ENCODE assay signal across 1 cellular context in genomic region chr4:36841583-36842326, GRCh38.
TF ChIP-seq lines count a peak whose summit lies in the region.

No MANE protein-coding gene starts in this region.

TF ChIP-seq in HepG2, 621 proteins besides CTCF, POLR2A, EP300 and RAD21 (continued from another document):
- TF ChIP-seq, protein P1, sequence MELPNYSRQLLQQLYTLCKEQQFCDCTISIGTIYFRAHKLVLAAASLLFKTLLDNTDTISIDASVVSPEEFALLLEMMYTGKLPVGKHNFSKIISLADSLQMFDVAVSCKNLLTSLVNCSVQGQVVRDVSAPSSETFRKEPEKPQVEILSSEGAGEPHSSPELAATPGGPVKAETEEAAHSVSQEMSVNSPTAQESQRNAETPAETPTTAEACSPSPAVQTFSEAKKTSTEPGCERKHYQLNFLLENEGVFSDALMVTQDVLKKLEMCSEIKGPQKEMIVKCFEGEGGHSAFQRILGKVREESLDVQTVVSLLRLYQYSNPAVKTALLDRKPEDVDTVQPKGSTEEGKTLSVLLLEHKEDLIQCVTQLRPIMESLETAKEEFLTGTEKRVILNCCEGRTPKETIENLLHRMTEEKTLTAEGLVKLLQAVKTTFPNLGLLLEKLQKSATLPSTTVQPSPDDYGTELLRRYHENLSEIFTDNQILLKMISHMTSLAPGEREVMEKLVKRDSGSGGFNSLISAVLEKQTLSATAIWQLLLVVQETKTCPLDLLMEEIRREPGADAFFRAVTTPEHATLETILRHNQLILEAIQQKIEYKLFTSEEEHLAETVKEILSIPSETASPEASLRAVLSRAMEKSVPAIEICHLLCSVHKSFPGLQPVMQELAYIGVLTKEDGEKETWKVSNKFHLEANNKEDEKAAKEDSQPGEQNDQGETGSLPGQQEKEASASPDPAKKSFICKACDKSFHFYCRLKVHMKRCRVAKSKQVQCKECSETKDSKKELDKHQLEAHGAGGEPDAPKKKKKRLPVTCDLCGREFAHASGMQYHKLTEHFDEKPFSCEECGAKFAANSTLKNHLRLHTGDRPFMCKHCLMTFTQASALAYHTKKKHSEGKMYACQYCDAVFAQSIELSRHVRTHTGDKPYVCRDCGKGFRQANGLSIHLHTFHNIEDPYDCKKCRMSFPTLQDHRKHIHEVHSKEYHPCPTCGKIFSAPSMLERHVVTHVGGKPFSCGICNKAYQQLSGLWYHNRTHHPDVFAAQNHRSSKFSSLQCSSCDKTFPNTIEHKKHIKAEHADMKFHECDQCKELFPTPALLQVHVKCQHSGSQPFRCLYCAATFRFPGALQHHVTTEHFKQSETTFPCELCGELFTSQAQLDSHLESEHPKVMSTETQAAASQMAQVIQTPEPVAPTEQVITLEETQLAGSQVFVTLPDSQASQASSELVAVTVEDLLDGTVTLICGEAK (IDR thresholded peaks at IDR 0.05): 0 out of 2 replicates have a peak, but pooled peaks have one; percentile 10
- TF ChIP-seq, protein P1 (CRISPR knock-in tag; IDR thresholded peaks at IDR 0.05): no peak
- TF ChIP-seq, protein P2, sequence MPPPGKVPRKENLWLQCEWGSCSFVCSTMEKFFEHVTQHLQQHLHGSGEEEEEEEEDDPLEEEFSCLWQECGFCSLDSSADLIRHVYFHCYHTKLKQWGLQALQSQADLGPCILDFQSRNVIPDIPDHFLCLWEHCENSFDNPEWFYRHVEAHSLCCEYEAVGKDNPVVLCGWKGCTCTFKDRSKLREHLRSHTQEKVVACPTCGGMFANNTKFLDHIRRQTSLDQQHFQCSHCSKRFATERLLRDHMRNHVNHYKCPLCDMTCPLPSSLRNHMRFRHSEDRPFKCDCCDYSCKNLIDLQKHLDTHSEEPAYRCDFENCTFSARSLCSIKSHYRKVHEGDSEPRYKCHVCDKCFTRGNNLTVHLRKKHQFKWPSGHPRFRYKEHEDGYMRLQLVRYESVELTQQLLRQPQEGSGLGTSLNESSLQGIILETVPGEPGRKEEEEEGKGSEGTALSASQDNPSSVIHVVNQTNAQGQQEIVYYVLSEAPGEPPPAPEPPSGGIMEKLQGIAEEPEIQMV (CRISPR knock-in tag; IDR thresholded peaks at IDR 0.05; ENCODE audit: low read depth): no peak
- TF ChIP-seq MEF2D (CRISPR knock-in tag; IDR thresholded peaks at IDR 0.05) (no peak), ZNF280B (CRISPR knock-in tag; IDR thresholded peaks at IDR 0.05; ENCODE audit: borderline replicate concordance) (no peak), HOXA5 (CRISPR knock-in tag; IDR thresholded peaks at IDR 0.05) (no peak)
